8 cellular contexts compared by ENCODE assay signal in the genomic region with DNA sequence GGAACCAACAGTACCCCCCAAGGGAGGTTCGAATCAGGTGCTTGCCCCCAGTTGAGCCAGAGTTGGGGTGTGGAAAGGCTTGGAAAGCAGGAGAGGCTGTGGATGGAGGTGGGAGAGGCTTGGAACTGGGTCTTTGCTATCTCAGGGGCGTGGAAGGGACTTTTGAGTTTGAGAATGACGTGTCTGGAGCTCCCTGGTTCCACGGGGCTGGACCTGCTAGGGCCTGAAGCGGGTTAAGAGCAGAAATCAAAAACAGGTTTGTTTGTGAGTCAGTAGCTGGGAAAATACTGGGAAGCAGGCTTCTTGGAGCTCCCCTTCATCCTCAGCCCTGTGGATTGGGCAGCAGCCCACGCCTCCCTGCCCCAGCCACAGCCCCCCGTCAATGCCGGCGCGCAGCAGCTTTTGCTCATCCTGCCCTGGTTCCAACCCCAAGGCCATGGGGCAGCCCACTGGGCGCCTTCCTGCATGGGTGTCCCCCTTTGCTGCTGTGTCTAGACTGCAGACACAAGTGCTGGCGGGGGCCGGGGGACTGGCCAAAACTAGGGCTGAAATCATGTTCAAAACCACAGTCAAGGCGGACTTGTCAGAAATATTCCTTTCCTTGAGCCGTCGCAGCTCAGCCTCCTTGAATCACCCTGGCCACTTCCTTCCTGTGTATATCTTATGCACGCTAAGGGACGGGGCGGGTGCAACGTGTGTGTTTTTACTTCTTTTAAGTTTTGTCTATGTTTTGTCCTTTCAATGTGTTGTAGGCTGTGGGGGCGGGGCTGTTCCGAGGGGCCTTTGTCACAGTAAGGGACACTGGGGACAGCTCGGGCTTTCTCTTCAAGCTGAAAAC.
DNase-seq lines count a peak whose midpoint lies in the region; ATAC-seq and TF ChIP-seq lines count a peak whose summit lies in the region.

No MANE protein-coding gene starts in this region.

- WGBS in esophagus, 2 donors, result 30 to 37% methylated on average over 23 of the region's 23 CpGs
- WGBS in psoas muscle, 3 donors, result 64 to 70% (median 68%) methylated on average over 23 of the region's 23 CpGs

- peak; percentile 87 for DNase-seq in CD14-positive monocyte (ENCODE audit: low spot score)
- peak; percentile 51 to 74 for DNase-seq in Kasumi-1 (lab: John Stamatoyannopoulos, UW)
- DNase-seq in activated CD8-positive, alpha-beta memory T cell treated with anti-CD3 and anti-CD28 coated beads for 24 hours, result peak; percentile 94
- DNase-seq in psoas muscle, result peak; percentile 30 to 70
- peak in 1 of 2 donors; percentile 65 for DNase-seq in uterus
- no peak for DNase-seq in COR-L47 (lab: John Stamatoyannopoulos, UW)

- H3K4me3 Mint-ChIP-seq in CD14-positive monocyte, result peak overlapping the region; percentile 78 to 91

- H3K27ac ChIP-seq in esophagus (ENCODE audit: low read depth in 2 of 2, low read length in 1 of 2), result peak overlapping the region; percentile 74 to 99
- H3K27ac ChIP-seq in psoas muscle, result peak overlapping the region; percentile 55
- peak overlapping the region; percentile 79 to 88 for H3K27ac ChIP-seq in uterus

- H3K9me3 ChIP-seq in esophagus (ENCODE audit: control insufficient read depth in 2 of 2, insufficient read depth in 1 of 2, low read depth in 1 of 2, low read length in 1 of 2), result no peaks in the 10 kb centered on the region
- H3K9me3 ChIP-seq in psoas muscle, result no peaks in the 10 kb centered on the region
- H3K9me3 ChIP-seq in uterus, result no peaks in the 10 kb centered on the region

- no peaks in the 10 kb centered on the region for H3K27me3 ChIP-seq in esophagus (ENCODE audit: control insufficient read depth in 1 of 2, insufficient read depth in 2 of 2, low read length in 2 of 2)
- H3K27me3 ChIP-seq in psoas muscle (ENCODE audit: insufficient read depth in 3 of 3, low read length in 2 of 3), result no peaks in the 10 kb centered on the region
- H3K27me3 ChIP-seq in uterus, result no peaks in the 10 kb centered on the region

- no peak for TF ChIP-seq POLR2A in uterus (IDR thresholded peaks at IDR 0.05)

- H3K4me1 ChIP-seq in esophagus (ENCODE audit: control insufficient read depth in 2 of 2, insufficient read depth in 2 of 2, low read length in 1 of 2), result peaks cover 0 to 21% of the 10 kb centered on the region in 2 donors
- no peaks in the 10 kb centered on the region for H3K4me1 ChIP-seq in psoas muscle
- peaks cover 0 to 9% of the 10 kb centered on the region in 2 donors for H3K4me1 ChIP-seq in uterus

- H3K4me3 ChIP-seq in esophagus (ENCODE audit: low read depth in 1 of 2, low read length in 2 of 2) (no peak overlapping the region), psoas muscle (peak overlapping the region; percentile 44), uterus (no peak overlapping the region)

- ATAC-seq in GM21526 (IDR thresholded peaks at IDR 0.05; ENCODE audit: low FRiP score, unreplicated experiment), result peak; percentile 36
- ATAC-seq in psoas muscle, result peak in 2 of 4 donors; percentile 18 to 45

- no peaks in the 10 kb centered on the region for H3K9me3 Mint-ChIP-seq in CD14-positive monocyte

- intact Hi-C loops in CD14-positive monocyte (cut with micrococcal nuclease), result loop anchor here (2.0 to 5.0 kb wide), 4 partner anchors 37 to 54 kb away; no protein-coding TSS in a partner anchor
- intact Hi-C loops in psoas muscle (cut with DNase I), result loop anchor here (1.0 to 5.0 kb wide), 7 partner anchors 30 to 232 kb away; no protein-coding TSS in a partner anchor
- intact Hi-C loops in uterus (cut with DNase I; ENCODE audit: low total_unique reads), result loop anchor here (10.0 kb wide), 1 partner anchor 100 kb away; no protein-coding TSS in a partner anchor

- H3K27me3 Mint-ChIP-seq in CD14-positive monocyte (ENCODE audit: low read depth in 3 of 3), result peaks cover 0 to 4% (median 3%) of the 10 kb centered on the region in 3 donors

- H3K27ac Mint-ChIP-seq in CD14-positive monocyte, result peak overlapping the region; percentile 95 to 98 (median 96)

- H3K36me3 Mint-ChIP-seq in CD14-positive monocyte, result peaks cover 2% of the 10 kb centered on the region in 2 donors

- H3K4me1 Mint-ChIP-seq in CD14-positive monocyte, result peaks cover 49% of the 10 kb centered on the region

- H3K36me3 ChIP-seq in esophagus (ENCODE audit: control insufficient read depth in 2 of 2, insufficient read depth in 2 of 2, low read length in 1 of 2), result no peaks in the 10 kb centered on the region
- H3K36me3 ChIP-seq in psoas muscle (ENCODE audit: insufficient read depth in 1 of 2, low read depth in 1 of 2), result no peaks in the 10 kb centered on the region
- H3K36me3 ChIP-seq in uterus, result no peaks in the 10 kb centered on the region

- TF ChIP-seq CTCF in CD14-positive monocyte (IDR thresholded peaks at IDR 0.05), result no peak
- TF ChIP-seq CTCF in psoas muscle (IDR thresholded peaks at IDR 0.05), result no peak
- no peak for TF ChIP-seq CTCF in uterus (IDR thresholded peaks at IDR 0.05)
